13 cellular contexts compared by ENCODE assay signal in genomic region chr2:5932556-5933469, GRCh38.
DNase-seq lines count a peak whose midpoint lies in the region; ATAC-seq and TF ChIP-seq lines count a peak whose summit lies in the region.
"Had no signal": no experiment of that assay in that cellular context is flagged by ENCODE, and none has a peak within 500 bp of the region (broad histone marks: within the 10 kb centered on the region; RNA-seq: fewer than 3 reads in every experiment).

No MANE protein-coding gene starts in this region.

- ATAC-seq in omental fat pad (ENCODE audit: low FRiP score) (peak; percentile 87), HG02642 (IDR thresholded peaks at IDR 0.05; ENCODE audit: poor library complexity, unreplicated experiment) (no peak), GM18907 (IDR thresholded peaks at IDR 0.05; ENCODE audit: unreplicated experiment) (no peak)
- ATAC-seq in activated CD4-positive, alpha-beta T cell treated with anti-CD3 and anti-CD28 coated beads for 36 hours, result no peak
- ATAC-seq: T-helper 17 cell had no signal

- peak; percentile 3 for DNase-seq in Calu3
- DNase-seq in NCI-H345 (lab: John Stamatoyannopoulos, UW), result peak; percentile 57
- peak; percentile 94 for DNase-seq in globus pallidus (ENCODE audit: low spot score)
- no peak for DNase-seq in omental fat pad (ENCODE audit: low spot score)
- no peak for DNase-seq in activated CD4-positive, alpha-beta T cell treated with anti-CD3 and anti-CD28 coated beads for 36 hours
- DNase-seq in GM13977 (ENCODE audit: low spot score), result no peak
- DNase-seq: activated CD4-positive, alpha-beta T cell treated with anti-CD3 and anti-CD28 coated beads, Interleukin-2, amount 10 ng/mL, durations not matched to agents 7 days and 5 days; AML-193; mesendoderm; NCI-H2171 treated with DMSO at 0.1 percent for 48 hours; T-helper 17 cell had no signal

- POLR2A ChIA-PET in activated CD4-positive, alpha-beta T cell treated with anti-CD3 and anti-CD28 coated beads for 36 hours (lab: Charles Lee), result no interaction called here

- H3K27me3 Mint-ChIP-seq in Calu3 (ENCODE audit: unreplicated experiment), result no peaks in the 10 kb centered on the region
- H3K27me3 Mint-ChIP-seq in activated CD4-positive, alpha-beta T cell treated with anti-CD3 and anti-CD28 coated beads for 36 hours, result no peaks in the 10 kb centered on the region
- H3K27me3 Mint-ChIP-seq: activated CD4-positive, alpha-beta T cell treated with anti-CD3 and anti-CD28 coated beads, Interleukin-2, amount 10 ng/mL, durations not matched to agents 7 days and 5 days; T-helper 17 cell had no signal

- in situ Hi-C loops in GM13977 (cut with MboI; ENCODE audit: low pct_unique_long_range_greater_than_20kb, low sequenced_read_pairs, unreplicated experiment), result no loop called here

- BruUV-seq in Calu3 (replicated peaks; lab: Mats Ljungman, UMichigan), result no TSS peak

- H3K9me3 Mint-ChIP-seq in Calu3 (ENCODE audit: low read depth, unreplicated experiment), result peaks cover 14% of the 10 kb centered on the region
- H3K9me3 Mint-ChIP-seq in activated CD4-positive, alpha-beta T cell treated with anti-CD3 and anti-CD28 coated beads for 36 hours (ENCODE audit: low read depth), result peaks cover 9% of the 10 kb centered on the region

- H3K36me3 Mint-ChIP-seq in Calu3 (ENCODE audit: insufficient read depth, unreplicated experiment), result no peaks in the 10 kb centered on the region
- no peaks in the 10 kb centered on the region for H3K36me3 Mint-ChIP-seq in activated CD4-positive, alpha-beta T cell treated with anti-CD3 and anti-CD28 coated beads for 36 hours (ENCODE audit: low read depth)

- H3K4me1 Mint-ChIP-seq in Calu3 (ENCODE audit: low read depth, unreplicated experiment), result no peaks in the 10 kb centered on the region
- H3K4me1 Mint-ChIP-seq in activated CD4-positive, alpha-beta T cell treated with anti-CD3 and anti-CD28 coated beads for 36 hours, result no peaks in the 10 kb centered on the region
- H3K4me1 Mint-ChIP-seq: activated CD4-positive, alpha-beta T cell treated with anti-CD3 and anti-CD28 coated beads, Interleukin-2, amount 10 ng/mL, durations not matched to agents 7 days and 5 days; T-helper 17 cell had no signal

- intact Hi-C loops in Calu3 (cut with micrococcal nuclease; ENCODE audit: unreplicated experiment), result no loop called here
- intact Hi-C loops in activated CD4-positive, alpha-beta T cell treated with anti-CD3 and anti-CD28 coated beads for 36 hours (cut with DNase I, micrococcal nuclease), result no loop called here

- CTCF ChIA-PET in Calu3 (lab: Charles Lee), result no interaction called here
- CTCF ChIA-PET in activated CD4-positive, alpha-beta T cell treated with anti-CD3 and anti-CD28 coated beads for 36 hours (lab: Charles Lee), result no interaction called here

- H3K27ac Mint-ChIP-seq in Calu3 (ENCODE audit: unreplicated experiment), result no peak overlapping the region
- H3K27ac Mint-ChIP-seq in activated CD4-positive, alpha-beta T cell treated with anti-CD3 and anti-CD28 coated beads for 36 hours, result no peak overlapping the region
- H3K27ac Mint-ChIP-seq: activated CD4-positive, alpha-beta T cell treated with anti-CD3 and anti-CD28 coated beads, Interleukin-2, amount 10 ng/mL, durations not matched to agents 7 days and 5 days; T-helper 17 cell had no signal

- H3K4me3 Mint-ChIP-seq in Calu3 (ENCODE audit: low read depth, unreplicated experiment), result no peak overlapping the region
- H3K4me3 Mint-ChIP-seq in activated CD4-positive, alpha-beta T cell treated with anti-CD3 and anti-CD28 coated beads for 36 hours, result no peak overlapping the region
- H3K4me3 Mint-ChIP-seq: activated CD4-positive, alpha-beta T cell treated with anti-CD3 and anti-CD28 coated beads, Interleukin-2, amount 10 ng/mL, durations not matched to agents 7 days and 5 days; T-helper 17 cell had no signal

- TF ChIP-seq CTCF in Calu3 (IDR thresholded peaks at IDR 0.05; ENCODE audit: unreplicated experiment) (no peak), omental fat pad (IDR thresholded peaks at IDR 0.05) (no peak), GM13977 (IDR thresholded peaks at IDR 0.05; ENCODE audit: extremely low read depth, insufficient read depth, missing control alignments) (no peak)

Comparison
In these comparisons a context has a peak if more than half of its experiments do, and no peak if none do; other contexts are left out.
1. DNase-seq: peak in Calu3 (single experiment), NCI-H345 (single experiment) and globus pallidus (single experiment); none in omental fat pad (single experiment), activated CD4-positive, alpha-beta T cell treated with anti-CD3 and anti-CD28 coated beads for 36 hours (single experiment) and GM13977 (single experiment).